Comparison of ENCODE assay signal across 8 cellular contexts in the genomic region with DNA sequence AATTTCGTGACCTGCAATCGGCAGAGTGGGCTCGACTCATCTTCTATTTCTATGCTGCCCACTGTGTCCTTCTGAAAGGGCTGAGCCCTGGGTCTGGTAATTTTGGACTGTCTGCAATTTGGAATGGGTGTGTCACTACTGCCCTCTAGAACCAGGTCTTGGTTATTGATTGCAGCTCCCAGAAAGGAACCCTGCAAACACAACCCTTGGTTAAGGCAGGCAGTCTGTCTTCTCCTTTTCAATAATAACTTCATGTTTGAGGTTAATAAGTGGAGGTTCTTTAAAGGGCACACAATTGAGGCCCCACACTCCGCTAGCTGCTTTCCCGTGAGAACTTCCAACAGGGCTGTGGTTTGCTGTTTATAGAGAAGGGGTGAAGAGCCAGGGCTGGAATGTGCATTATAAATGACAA.
DNase-seq lines count a peak whose midpoint lies in the region; ATAC-seq and TF ChIP-seq lines count a peak whose summit lies in the region.

No MANE protein-coding gene starts in this region.

- H3K36me3 ChIP-seq in WERI-Rb-1: no peaks in the 10 kb centered on the region

- TF ChIP-seq CTCF in 22Rv1 (IDR thresholded peaks at IDR 0.05) (peak; percentile 19; the same call in 1 of the 2 replicates), WERI-Rb-1 (IDR thresholded peaks at IDR 0.05; ENCODE audit: low read depth, low read length) (peak; percentile 44)

- peak; percentile 53 for ATAC-seq in GM18870 (IDR thresholded peaks at IDR 0.05; ENCODE audit: unreplicated experiment)
- ATAC-seq in HG03354 (IDR thresholded peaks at IDR 0.05; ENCODE audit: poor library complexity, severe bottlenecking, unreplicated experiment): peak; percentile 55
- no peak for ATAC-seq in HG03139 (IDR thresholded peaks at IDR 0.05; ENCODE audit: unreplicated experiment)

- no peak overlapping the region for H3K27ac ChIP-seq in 22Rv1
- no peak overlapping the region for H3K27ac ChIP-seq in WERI-Rb-1

- H3K9me3 ChIP-seq in WERI-Rb-1 (ENCODE audit: severe bottlenecking): peaks cover 2% of the 10 kb centered on the region

- no peak for DNase-seq in WERI-Rb-1
- DNase-seq in medulla oblongata (ENCODE audit: extremely low spot score): peak; percentile 44
- DNase-seq in activated CD4-positive, CD25-positive, alpha-beta regulatory T cell treated with anti-CD3 and anti-CD28 coated beads, Interleukin-2, amount 50 U/mL, for 72 hours: no peak
- DNase-seq in NCI-H748 (lab: John Stamatoyannopoulos, UW; ENCODE audit: unreplicated experiment): no peak

- no peak overlapping the region for H3K4me3 ChIP-seq in WERI-Rb-1 (ENCODE audit: low read depth, low read length)

- H3K27me3 ChIP-seq in WERI-Rb-1 (ENCODE audit: insufficient read depth, low read depth, severe bottlenecking): no peaks in the 10 kb centered on the region
